ENCODE assay signal across 1 cellular context in genomic region chr2:50922506-50922905, GRCh38.
TF ChIP-seq lines count a peak whose summit lies in the region.

No MANE protein-coding gene starts in this region.

TF ChIP-seq in HepG2, 621 proteins besides CTCF, POLR2A, EP300 and RAD21 (continued from another document):
- TF ChIP-seq PBX3 (CRISPR knock-in tag; IDR thresholded peaks at IDR 0.05; ENCODE audit: borderline replicate concordance): no peak
- peak; percentile 70 for TF ChIP-seq MAFF (IDR thresholded peaks at IDR 0.05; ENCODE audit: low read depth, low read length)
